1 cellular context compared by ENCODE assay signal in the genomic region with DNA sequence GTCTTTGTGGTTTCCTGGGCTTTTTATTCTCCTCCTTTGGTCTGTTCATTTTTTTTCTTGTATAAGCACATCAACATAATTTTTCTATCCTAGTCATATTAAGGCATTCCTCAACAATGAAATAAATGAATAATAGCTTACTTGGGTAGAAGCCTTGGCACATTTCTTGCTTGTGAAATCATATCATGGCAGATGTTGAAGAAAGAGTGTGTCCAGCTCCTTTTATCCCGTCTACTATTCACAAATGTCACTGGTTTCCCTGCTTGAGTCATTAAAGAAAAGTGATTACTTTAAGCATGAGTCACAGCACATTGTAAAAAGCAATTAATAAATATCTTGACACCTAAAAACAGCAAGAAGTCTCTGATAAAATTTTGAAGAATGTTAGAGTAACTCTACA.
TF ChIP-seq lines count a peak whose summit lies in the region.

No MANE protein-coding gene starts in this region.

TF ChIP-seq in GM23338, 12 proteins besides CTCF, POLR2A, EP300 and RAD21 (continued from another document):
- TF ChIP-seq, protein P1, sequence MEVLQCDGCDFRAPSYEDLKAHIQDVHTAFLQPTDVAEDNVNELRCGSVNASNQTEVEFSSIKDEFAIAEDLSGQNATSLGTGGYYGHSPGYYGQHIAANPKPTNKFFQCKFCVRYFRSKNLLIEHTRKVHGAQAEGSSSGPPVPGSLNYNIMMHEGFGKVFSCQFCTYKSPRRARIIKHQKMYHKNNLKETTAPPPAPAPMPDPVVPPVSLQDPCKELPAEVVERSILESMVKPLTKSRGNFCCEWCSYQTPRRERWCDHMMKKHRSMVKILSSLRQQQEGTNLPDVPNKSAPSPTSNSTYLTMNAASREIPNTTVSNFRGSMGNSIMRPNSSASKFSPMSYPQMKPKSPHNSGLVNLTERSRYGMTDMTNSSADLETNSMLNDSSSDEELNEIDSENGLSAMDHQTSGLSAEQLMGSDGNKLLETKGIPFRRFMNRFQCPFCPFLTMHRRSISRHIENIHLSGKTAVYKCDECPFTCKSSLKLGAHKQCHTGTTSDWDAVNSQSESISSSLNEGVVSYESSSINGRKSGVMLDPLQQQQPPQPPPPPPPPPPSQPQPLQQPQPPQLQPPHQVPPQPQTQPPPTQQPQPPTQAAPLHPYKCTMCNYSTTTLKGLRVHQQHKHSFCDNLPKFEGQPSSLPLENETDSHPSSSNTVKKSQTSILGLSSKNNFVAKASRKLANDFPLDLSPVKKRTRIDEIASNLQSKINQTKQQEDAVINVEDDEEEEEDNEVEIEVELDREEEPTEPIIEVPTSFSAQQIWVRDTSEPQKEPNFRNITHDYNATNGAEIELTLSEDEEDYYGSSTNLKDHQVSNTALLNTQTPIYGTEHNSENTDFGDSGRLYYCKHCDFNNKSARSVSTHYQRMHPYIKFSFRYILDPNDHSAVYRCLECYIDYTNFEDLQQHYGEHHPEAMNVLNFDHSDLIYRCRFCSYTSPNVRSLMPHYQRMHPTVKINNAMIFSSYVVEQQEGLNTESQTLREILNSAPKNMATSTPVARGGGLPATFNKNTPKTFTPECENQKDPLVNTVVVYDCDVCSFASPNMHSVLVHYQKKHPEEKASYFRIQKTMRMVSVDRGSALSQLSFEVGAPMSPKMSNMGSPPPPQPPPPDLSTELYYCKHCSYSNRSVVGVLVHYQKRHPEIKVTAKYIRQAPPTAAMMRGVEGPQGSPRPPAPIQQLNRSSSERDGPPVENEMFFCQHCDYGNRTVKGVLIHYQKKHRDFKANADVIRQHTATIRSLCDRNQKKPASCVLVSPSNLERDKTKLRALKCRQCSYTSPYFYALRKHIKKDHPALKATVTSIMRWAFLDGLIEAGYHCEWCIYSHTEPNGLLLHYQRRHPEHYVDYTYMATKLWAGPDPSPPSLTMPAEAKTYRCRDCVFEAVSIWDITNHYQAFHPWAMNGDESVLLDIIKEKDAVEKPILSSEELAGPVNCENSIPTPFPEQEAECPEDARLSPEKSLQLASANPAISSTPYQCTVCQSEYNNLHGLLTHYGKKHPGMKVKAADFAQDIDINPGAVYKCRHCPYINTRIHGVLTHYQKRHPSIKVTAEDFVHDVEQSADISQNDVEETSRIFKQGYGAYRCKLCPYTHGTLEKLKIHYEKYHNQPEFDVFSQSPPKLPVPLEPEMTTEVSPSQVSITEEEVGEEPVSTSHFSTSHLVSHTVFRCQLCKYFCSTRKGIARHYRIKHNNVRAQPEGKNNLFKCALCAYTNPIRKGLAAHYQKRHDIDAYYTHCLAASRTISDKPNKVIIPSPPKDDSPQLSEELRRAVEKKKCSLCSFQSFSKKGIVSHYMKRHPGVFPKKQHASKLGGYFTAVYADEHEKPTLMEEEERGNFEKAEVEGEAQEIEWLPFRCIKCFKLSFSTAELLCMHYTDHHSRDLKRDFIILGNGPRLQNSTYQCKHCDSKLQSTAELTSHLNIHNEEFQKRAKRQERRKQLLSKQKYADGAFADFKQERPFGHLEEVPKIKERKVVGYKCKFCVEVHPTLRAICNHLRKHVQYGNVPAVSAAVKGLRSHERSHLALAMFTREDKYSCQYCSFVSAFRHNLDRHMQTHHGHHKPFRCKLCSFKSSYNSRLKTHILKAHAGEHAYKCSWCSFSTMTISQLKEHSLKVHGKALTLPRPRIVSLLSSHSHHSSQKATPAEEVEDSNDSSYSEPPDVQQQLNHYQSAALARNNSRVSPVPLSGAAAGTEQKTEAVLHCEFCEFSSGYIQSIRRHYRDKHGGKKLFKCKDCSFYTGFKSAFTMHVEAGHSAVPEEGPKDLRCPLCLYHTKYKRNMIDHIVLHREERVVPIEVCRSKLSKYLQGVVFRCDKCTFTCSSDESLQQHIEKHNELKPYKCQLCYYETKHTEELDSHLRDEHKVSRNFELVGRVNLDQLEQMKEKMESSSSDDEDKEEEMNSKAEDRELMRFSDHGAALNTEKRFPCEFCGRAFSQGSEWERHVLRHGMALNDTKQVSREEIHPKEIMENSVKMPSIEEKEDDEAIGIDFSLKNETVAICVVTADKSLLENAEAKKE (CRISPR knock-in tag; IDR thresholded peaks at IDR 0.05): no peak
- TF ChIP-seq ZNF331 (CRISPR knock-in tag; IDR thresholded peaks at IDR 0.05; ENCODE audit: low read depth): no peak
- TF ChIP-seq, protein P2, sequence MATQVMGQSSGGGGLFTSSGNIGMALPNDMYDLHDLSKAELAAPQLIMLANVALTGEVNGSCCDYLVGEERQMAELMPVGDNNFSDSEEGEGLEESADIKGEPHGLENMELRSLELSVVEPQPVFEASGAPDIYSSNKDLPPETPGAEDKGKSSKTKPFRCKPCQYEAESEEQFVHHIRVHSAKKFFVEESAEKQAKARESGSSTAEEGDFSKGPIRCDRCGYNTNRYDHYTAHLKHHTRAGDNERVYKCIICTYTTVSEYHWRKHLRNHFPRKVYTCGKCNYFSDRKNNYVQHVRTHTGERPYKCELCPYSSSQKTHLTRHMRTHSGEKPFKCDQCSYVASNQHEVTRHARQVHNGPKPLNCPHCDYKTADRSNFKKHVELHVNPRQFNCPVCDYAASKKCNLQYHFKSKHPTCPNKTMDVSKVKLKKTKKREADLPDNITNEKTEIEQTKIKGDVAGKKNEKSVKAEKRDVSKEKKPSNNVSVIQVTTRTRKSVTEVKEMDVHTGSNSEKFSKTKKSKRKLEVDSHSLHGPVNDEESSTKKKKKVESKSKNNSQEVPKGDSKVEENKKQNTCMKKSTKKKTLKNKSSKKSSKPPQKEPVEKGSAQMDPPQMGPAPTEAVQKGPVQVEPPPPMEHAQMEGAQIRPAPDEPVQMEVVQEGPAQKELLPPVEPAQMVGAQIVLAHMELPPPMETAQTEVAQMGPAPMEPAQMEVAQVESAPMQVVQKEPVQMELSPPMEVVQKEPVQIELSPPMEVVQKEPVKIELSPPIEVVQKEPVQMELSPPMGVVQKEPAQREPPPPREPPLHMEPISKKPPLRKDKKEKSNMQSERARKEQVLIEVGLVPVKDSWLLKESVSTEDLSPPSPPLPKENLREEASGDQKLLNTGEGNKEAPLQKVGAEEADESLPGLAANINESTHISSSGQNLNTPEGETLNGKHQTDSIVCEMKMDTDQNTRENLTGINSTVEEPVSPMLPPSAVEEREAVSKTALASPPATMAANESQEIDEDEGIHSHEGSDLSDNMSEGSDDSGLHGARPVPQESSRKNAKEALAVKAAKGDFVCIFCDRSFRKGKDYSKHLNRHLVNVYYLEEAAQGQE (IDR thresholded peaks at IDR 0.05; ENCODE audit: unreplicated experiment): no peak
- TF ChIP-seq, protein P3, sequence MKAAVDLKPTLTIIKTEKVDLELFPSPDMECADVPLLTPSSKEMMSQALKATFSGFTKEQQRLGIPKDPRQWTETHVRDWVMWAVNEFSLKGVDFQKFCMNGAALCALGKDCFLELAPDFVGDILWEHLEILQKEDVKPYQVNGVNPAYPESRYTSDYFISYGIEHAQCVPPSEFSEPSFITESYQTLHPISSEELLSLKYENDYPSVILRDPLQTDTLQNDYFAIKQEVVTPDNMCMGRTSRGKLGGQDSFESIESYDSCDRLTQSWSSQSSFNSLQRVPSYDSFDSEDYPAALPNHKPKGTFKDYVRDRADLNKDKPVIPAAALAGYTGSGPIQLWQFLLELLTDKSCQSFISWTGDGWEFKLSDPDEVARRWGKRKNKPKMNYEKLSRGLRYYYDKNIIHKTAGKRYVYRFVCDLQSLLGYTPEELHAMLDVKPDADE (IDR thresholded peaks at IDR 0.05): no peak
